In the genomic region with DNA sequence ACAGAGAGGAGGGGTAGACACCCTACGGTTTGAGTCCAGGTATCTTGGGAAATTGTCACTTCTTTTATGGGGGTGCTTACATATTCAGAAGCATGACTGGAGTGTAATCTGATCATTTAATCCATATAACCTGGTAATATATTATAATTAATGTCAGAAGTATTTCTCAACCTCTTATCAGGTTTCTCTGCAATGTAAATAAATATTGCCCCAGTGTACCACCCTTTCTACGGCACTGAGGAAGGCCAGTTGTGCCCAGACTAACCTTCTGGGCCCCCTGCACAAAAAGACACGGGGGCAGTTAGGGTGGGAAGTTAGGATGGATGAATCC, we compare ENCODE assay signal across 2 cellular contexts.
A peak's percentile ranks its signal among the peaks of the same experiment; 100 is the strongest.
TF ChIP-seq lines count a peak whose summit lies in the region.

No MANE protein-coding gene starts in this region.

TF ChIP-seq in A549, 52 proteins besides CTCF, POLR2A, EP300 and RAD21 (continued from another document):
- TF ChIP-seq, protein P1, sequence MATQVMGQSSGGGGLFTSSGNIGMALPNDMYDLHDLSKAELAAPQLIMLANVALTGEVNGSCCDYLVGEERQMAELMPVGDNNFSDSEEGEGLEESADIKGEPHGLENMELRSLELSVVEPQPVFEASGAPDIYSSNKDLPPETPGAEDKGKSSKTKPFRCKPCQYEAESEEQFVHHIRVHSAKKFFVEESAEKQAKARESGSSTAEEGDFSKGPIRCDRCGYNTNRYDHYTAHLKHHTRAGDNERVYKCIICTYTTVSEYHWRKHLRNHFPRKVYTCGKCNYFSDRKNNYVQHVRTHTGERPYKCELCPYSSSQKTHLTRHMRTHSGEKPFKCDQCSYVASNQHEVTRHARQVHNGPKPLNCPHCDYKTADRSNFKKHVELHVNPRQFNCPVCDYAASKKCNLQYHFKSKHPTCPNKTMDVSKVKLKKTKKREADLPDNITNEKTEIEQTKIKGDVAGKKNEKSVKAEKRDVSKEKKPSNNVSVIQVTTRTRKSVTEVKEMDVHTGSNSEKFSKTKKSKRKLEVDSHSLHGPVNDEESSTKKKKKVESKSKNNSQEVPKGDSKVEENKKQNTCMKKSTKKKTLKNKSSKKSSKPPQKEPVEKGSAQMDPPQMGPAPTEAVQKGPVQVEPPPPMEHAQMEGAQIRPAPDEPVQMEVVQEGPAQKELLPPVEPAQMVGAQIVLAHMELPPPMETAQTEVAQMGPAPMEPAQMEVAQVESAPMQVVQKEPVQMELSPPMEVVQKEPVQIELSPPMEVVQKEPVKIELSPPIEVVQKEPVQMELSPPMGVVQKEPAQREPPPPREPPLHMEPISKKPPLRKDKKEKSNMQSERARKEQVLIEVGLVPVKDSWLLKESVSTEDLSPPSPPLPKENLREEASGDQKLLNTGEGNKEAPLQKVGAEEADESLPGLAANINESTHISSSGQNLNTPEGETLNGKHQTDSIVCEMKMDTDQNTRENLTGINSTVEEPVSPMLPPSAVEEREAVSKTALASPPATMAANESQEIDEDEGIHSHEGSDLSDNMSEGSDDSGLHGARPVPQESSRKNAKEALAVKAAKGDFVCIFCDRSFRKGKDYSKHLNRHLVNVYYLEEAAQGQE (IDR thresholded peaks at IDR 0.05), result no peak
- no peak for TF ChIP-seq TFCP2L1 (CRISPR knock-in tag; IDR thresholded peaks at IDR 0.05)
- TF ChIP-seq CEBPB (IDR thresholded peaks at IDR 0.05), result no peak
- TF ChIP-seq, protein P2, sequence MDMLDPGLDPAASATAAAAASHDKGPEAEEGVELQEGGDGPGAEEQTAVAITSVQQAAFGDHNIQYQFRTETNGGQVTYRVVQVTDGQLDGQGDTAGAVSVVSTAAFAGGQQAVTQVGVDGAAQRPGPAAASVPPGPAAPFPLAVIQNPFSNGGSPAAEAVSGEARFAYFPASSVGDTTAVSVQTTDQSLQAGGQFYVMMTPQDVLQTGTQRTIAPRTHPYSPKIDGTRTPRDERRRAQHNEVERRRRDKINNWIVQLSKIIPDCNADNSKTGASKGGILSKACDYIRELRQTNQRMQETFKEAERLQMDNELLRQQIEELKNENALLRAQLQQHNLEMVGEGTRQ (IDR thresholded peaks at IDR 0.05), result no peak
- TF ChIP-seq HDAC2 (IDR thresholded peaks at IDR 0.05), result no peak
- TF ChIP-seq CHD2 (IDR thresholded peaks at IDR 0.05; ENCODE audit: low read length, partially characterized antibody), result no peak
- no peak for TF ChIP-seq RCOR1 (IDR thresholded peaks at IDR 0.05; ENCODE audit: low read depth, low read length)
- TF ChIP-seq FOSL2 (IDR thresholded peaks at IDR 0.05), result no peak
- no peak for TF ChIP-seq FOSL2 (CRISPR knock-in tag; IDR thresholded peaks at IDR 0.05)
- no peak for TF ChIP-seq HOXB13 (CRISPR knock-in tag; IDR thresholded peaks at IDR 0.05; ENCODE audit: low read depth)
- TF ChIP-seq, protein P3, sequence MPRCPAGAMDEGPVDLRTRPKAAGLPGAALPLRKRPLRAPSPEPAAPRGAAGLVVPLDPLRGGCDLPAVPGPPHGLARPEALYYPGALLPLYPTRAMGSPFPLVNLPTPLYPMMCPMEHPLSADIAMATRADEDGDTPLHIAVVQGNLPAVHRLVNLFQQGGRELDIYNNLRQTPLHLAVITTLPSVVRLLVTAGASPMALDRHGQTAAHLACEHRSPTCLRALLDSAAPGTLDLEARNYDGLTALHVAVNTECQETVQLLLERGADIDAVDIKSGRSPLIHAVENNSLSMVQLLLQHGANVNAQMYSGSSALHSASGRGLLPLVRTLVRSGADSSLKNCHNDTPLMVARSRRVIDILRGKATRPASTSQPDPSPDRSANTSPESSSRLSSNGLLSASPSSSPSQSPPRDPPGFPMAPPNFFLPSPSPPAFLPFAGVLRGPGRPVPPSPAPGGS (IDR thresholded peaks at IDR 0.05), result no peak
- no peak for TF ChIP-seq MYC (IDR thresholded peaks at IDR 0.05; ENCODE audit: borderline replicate concordance, low read length)

TF ChIP-seq in HEK293, 187 proteins besides CTCF, POLR2A, EP300 and RAD21 (continued from another document):
- TF ChIP-seq, protein P4, sequence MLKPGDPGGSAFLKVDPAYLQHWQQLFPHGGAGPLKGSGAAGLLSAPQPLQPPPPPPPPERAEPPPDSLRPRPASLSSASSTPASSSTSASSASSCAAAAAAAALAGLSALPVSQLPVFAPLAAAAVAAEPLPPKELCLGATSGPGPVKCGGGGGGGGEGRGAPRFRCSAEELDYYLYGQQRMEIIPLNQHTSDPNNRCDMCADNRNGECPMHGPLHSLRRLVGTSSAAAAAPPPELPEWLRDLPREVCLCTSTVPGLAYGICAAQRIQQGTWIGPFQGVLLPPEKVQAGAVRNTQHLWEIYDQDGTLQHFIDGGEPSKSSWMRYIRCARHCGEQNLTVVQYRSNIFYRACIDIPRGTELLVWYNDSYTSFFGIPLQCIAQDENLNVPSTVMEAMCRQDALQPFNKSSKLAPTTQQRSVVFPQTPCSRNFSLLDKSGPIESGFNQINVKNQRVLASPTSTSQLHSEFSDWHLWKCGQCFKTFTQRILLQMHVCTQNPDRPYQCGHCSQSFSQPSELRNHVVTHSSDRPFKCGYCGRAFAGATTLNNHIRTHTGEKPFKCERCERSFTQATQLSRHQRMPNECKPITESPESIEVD (tag by site-specific recombination; IDR thresholded peaks at IDR 0.05), result peak; percentile 62; the same call in 1 of the 2 replicates
- TF ChIP-seq ZBTB8A (tag by site-specific recombination; IDR thresholded peaks at IDR 0.05), result 0 out of 2 replicates have a peak, but pooled peaks have one; percentile 28
- TF ChIP-seq ZNF114 (tag by site-specific recombination; IDR thresholded peaks at IDR 0.05), result no peak
- no peak for TF ChIP-seq ZNF629 (tag by site-specific recombination; IDR thresholded peaks at IDR 0.05)
- 0 out of 2 replicates have a peak, but pooled peaks have one; percentile 47 for TF ChIP-seq ZNF561 (tag by site-specific recombination; IDR thresholded peaks at IDR 0.05; ENCODE audit: borderline replicate concordance)
- peak; percentile 63; the same call in 1 of the 2 replicates for TF ChIP-seq OSR2 (tag by site-specific recombination; IDR thresholded peaks at IDR 0.05)
- no peak for TF ChIP-seq KLF9 (tag by site-specific recombination; IDR thresholded peaks at IDR 0.05; ENCODE audit: low read depth)
- TF ChIP-seq ZNF792 (tag by site-specific recombination; IDR thresholded peaks at IDR 0.05), result no peak
- TF ChIP-seq ZNF214 (tag by site-specific recombination; IDR thresholded peaks at IDR 0.05; ENCODE audit: borderline replicate concordance), result no peak
- TF ChIP-seq, protein P5, sequence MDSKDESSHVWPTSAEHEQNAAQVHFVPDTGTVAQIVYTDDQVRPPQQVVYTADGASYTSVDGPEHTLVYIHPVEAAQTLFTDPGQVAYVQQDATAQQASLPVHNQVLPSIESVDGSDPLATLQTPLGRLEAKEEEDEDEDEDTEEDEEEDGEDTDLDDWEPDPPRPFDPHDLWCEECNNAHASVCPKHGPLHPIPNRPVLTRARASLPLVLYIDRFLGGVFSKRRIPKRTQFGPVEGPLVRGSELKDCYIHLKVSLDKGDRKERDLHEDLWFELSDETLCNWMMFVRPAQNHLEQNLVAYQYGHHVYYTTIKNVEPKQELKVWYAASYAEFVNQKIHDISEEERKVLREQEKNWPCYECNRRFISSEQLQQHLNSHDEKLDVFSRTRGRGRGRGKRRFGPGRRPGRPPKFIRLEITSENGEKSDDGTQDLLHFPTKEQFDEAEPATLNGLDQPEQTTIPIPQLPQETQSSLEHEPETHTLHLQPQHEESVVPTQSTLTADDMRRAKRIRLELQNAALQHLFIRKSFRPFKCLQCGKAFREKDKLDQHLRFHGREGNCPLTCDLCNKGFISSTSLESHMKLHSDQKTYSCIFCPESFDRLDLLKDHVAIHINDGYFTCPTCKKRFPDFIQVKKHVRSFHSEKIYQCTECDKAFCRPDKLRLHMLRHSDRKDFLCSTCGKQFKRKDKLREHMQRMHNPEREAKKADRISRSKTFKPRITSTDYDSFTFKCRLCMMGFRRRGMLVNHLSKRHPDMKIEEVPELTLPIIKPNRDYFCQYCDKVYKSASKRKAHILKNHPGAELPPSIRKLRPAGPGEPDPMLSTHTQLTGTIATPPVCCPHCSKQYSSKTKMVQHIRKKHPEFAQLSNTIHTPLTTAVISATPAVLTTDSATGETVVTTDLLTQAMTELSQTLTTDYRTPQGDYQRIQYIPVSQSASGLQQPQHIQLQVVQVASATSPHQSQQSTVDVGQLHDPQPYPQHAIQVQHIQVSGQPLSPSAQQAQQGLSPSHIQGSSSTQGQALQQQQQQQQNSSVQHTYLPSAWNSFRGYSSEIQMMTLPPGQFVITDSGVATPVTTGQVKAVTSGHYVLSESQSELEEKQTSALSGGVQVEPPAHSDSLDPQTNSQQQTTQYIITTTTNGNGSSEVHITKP (tag by site-specific recombination; IDR thresholded peaks at IDR 0.05), result peak; percentile 63; the same call in 1 of the 2 replicates
- TF ChIP-seq ZNF404 (tag by site-specific recombination; IDR thresholded peaks at IDR 0.05), result no peak
- no peak for TF ChIP-seq GLIS1 (tag by site-specific recombination; IDR thresholded peaks at IDR 0.05)
- TF ChIP-seq SP7 (tag by site-specific recombination; IDR thresholded peaks at IDR 0.05), result peak; percentile 35; the same call in 1 of the 2 replicates
- peak; percentile 36; the same call in 1 of the 2 replicates for TF ChIP-seq ZIC2 (tag by site-specific recombination; IDR thresholded peaks at IDR 0.05)
- peak; percentile 24; the same call in 1 of the 2 replicates for TF ChIP-seq ZNF24 (tag by site-specific recombination; IDR thresholded peaks at IDR 0.05)
- TF ChIP-seq ZNF175 (tag by site-specific recombination; IDR thresholded peaks at IDR 0.05), result no peak
- no peak for TF ChIP-seq KLF10 (tag by site-specific recombination; IDR thresholded peaks at IDR 0.05)
- peak; percentile 50; the same call in 1 of the 2 replicates for TF ChIP-seq KLF8 (tag by site-specific recombination; IDR thresholded peaks at IDR 0.05)
- no peak for TF ChIP-seq KLF16 (tag by site-specific recombination; IDR thresholded peaks at IDR 0.05)
- peak; percentile 52; the same call in 1 of the 2 replicates for TF ChIP-seq FEZF1 (tag by site-specific recombination; IDR thresholded peaks at IDR 0.05)
- TF ChIP-seq, protein P6, sequence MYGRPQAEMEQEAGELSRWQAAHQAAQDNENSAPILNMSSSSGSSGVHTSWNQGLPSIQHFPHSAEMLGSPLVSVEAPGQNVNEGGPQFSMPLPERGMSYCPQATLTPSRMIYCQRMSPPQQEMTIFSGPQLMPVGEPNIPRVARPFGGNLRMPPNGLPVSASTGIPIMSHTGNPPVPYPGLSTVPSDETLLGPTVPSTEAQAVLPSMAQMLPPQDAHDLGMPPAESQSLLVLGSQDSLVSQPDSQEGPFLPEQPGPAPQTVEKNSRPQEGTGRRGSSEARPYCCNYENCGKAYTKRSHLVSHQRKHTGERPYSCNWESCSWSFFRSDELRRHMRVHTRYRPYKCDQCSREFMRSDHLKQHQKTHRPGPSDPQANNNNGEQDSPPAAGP (tag by site-specific recombination; IDR thresholded peaks at IDR 0.05), result peak; percentile 54; the same call in 1 of the 2 replicates
